36 cellular contexts compared by ENCODE assay signal in genomic region chr13:78618411-78618810, GRCh38. TPM values are rescaled to one million over a fixed set of nuclear protein-coding genes. Genes with fewer than 3 reads are reported as not detected.
"Had no signal": no experiment of that assay in that cellular context is flagged by ENCODE, and none has a peak within 500 bp of the region (broad histone marks: within the 10 kb centered on the region; RNA-seq: fewer than 3 reads in every experiment).

No MANE protein-coding gene starts in this region.

- H3K4me3 ChIP-seq: ascending aorta, cardiac muscle cell, coronary artery, MG63, Peyer's patch, SJSA1 had no signal

- H3K27ac Mint-ChIP-seq: activated B cell treated with CpG ODN at 0.5 μM for 24 hours; activated CD4-positive, alpha-beta memory T cell treated with anti-CD3 and anti-CD28 coated beads for 36 hours; activated naive CD4-positive, alpha-beta T cell treated with anti-CD3 and anti-CD28 coated beads, Interleukin-2, amount 50 U/mL, for 24 hours; activated naive CD8-positive, alpha-beta T cell treated with anti-CD3 and anti-CD28 coated beads, Interleukin-2, amount 10 ng/mL, durations not matched to agents 7 days and 5 days; activated T-cell treated with anti-CD3 and anti-CD28 coated beads, Interleukin-2, amount 50 U/mL, for 24 hours; activated T-helper 2 cell treated with anti-CD3 and anti-CD28 coated beads, Interferon-gamma antibody, Interleukin-2, Interleukin-4, amounts not matched to agents 10 μg/mL and 5 μg/mL and 100 μg/mL, durations not matched to agents 14 hours and 24 hours and 36 hours had no signal

- H3K4me1 Mint-ChIP-seq: activated B cell treated with CpG ODN at 0.5 μM for 24 hours; activated naive CD4-positive, alpha-beta T cell treated with anti-CD3 and anti-CD28 coated beads, Interleukin-2, amount 50 U/mL, for 24 hours; central memory CD8-positive, alpha-beta T cell had no signal

- H3K4me3 Mint-ChIP-seq: activated B cell treated with CpG ODN at 0.5 μM for 24 hours; activated CD4-positive, alpha-beta memory T cell treated with anti-CD3 and anti-CD28 coated beads for 36 hours; activated naive CD4-positive, alpha-beta T cell treated with anti-CD3 and anti-CD28 coated beads, Interleukin-2, amount 50 U/mL, for 24 hours; activated naive CD8-positive, alpha-beta T cell treated with anti-CD3 and anti-CD28 coated beads, Interleukin-2, amount 10 ng/mL, durations not matched to agents 7 days and 5 days; activated T-cell treated with anti-CD3 and anti-CD28 coated beads, Interleukin-2, amount 50 U/mL, for 24 hours; central memory CD8-positive, alpha-beta T cell had no signal

- H3K27ac ChIP-seq: ascending aorta, cardiac muscle cell, coronary artery, Peyer's patch, SJSA1, VCaP had no signal

- H3K27me3 ChIP-seq: ascending aorta, cardiac muscle cell, MG63, Peyer's patch, SJSA1 had no signal

- H3K27me3 Mint-ChIP-seq: activated B cell treated with CpG ODN at 0.5 μM for 24 hours; activated CD4-positive, alpha-beta memory T cell treated with anti-CD3 and anti-CD28 coated beads for 36 hours; activated naive CD4-positive, alpha-beta T cell treated with anti-CD3 and anti-CD28 coated beads, Interleukin-2, amount 50 U/mL, for 24 hours; activated naive CD8-positive, alpha-beta T cell treated with anti-CD3 and anti-CD28 coated beads, Interleukin-2, amount 10 ng/mL, durations not matched to agents 7 days and 5 days; activated T-cell treated with anti-CD3 and anti-CD28 coated beads, Interleukin-2, amount 50 U/mL, for 24 hours; central memory CD8-positive, alpha-beta T cell had no signal

- H3K9me3 Mint-ChIP-seq: activated B cell treated with CpG ODN at 0.5 μM for 24 hours; activated CD4-positive, alpha-beta memory T cell treated with anti-CD3 and anti-CD28 coated beads for 36 hours; activated naive CD8-positive, alpha-beta T cell treated with anti-CD3 and anti-CD28 coated beads, Interleukin-2, amount 10 ng/mL, durations not matched to agents 7 days and 5 days; activated T-cell treated with anti-CD3 and anti-CD28 coated beads, Interleukin-2, amount 50 U/mL, for 24 hours; activated T-helper 2 cell treated with anti-CD3 and anti-CD28 coated beads, Interferon-gamma antibody, Interleukin-2, Interleukin-4, amounts not matched to agents 10 μg/mL and 5 μg/mL and 100 μg/mL, durations not matched to agents 14 hours and 24 hours and 36 hours; central memory CD8-positive, alpha-beta T cell had no signal

- DNase-seq: activated B cell treated with CpG ODN at 0.5 μM for 24 hours; activated CD4-positive, alpha-beta memory T cell treated with anti-CD3 and anti-CD28 coated beads for 36 hours; activated CD4-positive, alpha-beta T cell treated with anti-CD3 and anti-CD28 coated beads for 4 hours; activated CD4-positive, alpha-beta T cell treated with anti-CD3 and anti-CD28 coated beads, Interleukin-2, amount 50 U/mL, for 1 hour; activated CD4-positive, CD25-positive, alpha-beta regulatory T cell treated with anti-CD3 and anti-CD28 coated beads, Interleukin-2, amount 50 U/mL, for 72 hours; activated gamma-delta T cell; activated naive CD4-positive, alpha-beta T cell treated with Interleukin-2 at 50 U/mL for 16 hours; activated naive CD8-positive, alpha-beta T cell treated with anti-CD3 and anti-CD28 coated beads, Interleukin-2, amount 10 ng/mL, durations not matched to agents 7 days and 5 days; activated T-cell treated with anti-CD3 and anti-CD28 coated beads, Interleukin-2, amount 50 U/mL, for 24 hours; amygdala; Kasumi-1; KG1; MG63; NCI-H1048; NCI-H1105 treated with DMSO at 0.1 percent for 48 hours; NCI-H1694; NCI-H1930; NCI-H2081 treated with DMSO at 0.1 percent for 48 hours; NCI-H345; NCI-H524 treated with DMSO at 0.1 percent for 48 hours; PC-3; Peyer's patch; RPMI8226; SHP77 treated with DMSO at 0.1 percent for 48 hours; SK-N-SH; T-helper 2 cell; T-helper 9 cell had no signal

- H3K9ac ChIP-seq: SK-N-SH had no signal

- H3K9me3 ChIP-seq: ascending aorta, MG63, Peyer's patch, SJSA1, SK-N-SH had no signal

- H3K4me1 ChIP-seq: ascending aorta, Peyer's patch, SJSA1 had no signal

RNA-seq across cellular contexts. Expression of gene POU4F1, which starts 15.1 kb away (rescaled TPM):
- total RNA-seq: ascending aorta, cardiac muscle cell, chondrocyte, PC-3, Peyer's patch, SJSA1 had no signal
